ENCODE assay signal across 8 cellular contexts in the genomic region with DNA sequence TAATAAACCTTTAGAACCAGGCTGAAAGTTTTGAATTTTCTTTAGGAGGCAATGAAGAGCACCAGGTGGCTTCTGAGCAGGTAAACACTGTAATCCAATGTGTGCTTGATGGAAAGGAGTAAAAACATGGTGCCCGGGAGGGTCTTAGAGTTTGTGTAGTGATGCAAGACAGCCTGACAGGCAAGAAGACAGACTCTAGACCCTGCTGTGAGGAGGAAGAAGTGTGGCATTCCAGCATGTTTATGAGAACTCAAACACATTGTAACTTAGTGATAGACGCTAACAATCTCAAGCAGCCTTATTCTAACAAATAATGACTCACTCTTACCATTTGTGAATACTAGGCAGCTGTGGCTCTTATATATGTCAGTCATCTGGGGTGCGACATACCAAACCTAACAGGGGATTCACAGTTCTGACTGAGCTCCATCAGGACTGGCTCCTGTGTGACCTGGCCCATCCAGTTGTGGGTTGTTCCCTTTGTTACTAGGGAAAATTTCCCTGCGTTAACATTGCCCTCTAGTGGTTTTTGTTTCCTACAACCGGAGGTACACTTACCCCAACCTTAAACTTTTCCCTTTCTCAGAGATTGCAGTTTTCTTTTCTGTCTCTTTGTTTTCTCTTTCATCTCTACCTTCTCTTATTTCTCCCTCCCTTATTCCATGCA. TPM values are rescaled to one million over a fixed set of nuclear protein-coding genes. Genes with fewer than 3 reads are reported as not detected.
DNase-seq lines count a peak whose midpoint lies in the region; ATAC-seq and TF ChIP-seq lines count a peak whose summit lies in the region.

No MANE protein-coding gene starts in this region.

- no peak overlapping the region for H3K4me3 Mint-ChIP-seq in endothelial cell (ENCODE audit: unreplicated experiment)
- H3K4me3 Mint-ChIP-seq in naive thymus-derived CD8-positive, alpha-beta T cell = no peak overlapping the region

- H3K36me3 ChIP-seq in right atrium auricular region (no peaks in the 10 kb centered on the region), testis (ENCODE audit: low read depth, missing control alignments) (no peaks in the 10 kb centered on the region)

- no peaks in the 10 kb centered on the region for H3K27me3 ChIP-seq in right atrium auricular region
- no peaks in the 10 kb centered on the region for H3K27me3 ChIP-seq in testis

- peaks cover 4% of the 10 kb centered on the region for H3K4me1 Mint-ChIP-seq in endothelial cell (ENCODE audit: unreplicated experiment)
- H3K4me1 Mint-ChIP-seq in naive thymus-derived CD8-positive, alpha-beta T cell = peaks cover 7 to 38% (median 25%) of the 10 kb centered on the region in 4 donors

- POLR2A ChIA-PET in naive thymus-derived CD8-positive, alpha-beta T cell (lab: Charles Lee) = no interaction called here

- ATAC-seq in Right ventricle myocardium inferior = peak; percentile 78
- peak; percentile 75 for ATAC-seq in HG02884 (IDR thresholded peaks at IDR 0.05; ENCODE audit: unreplicated experiment)
- ATAC-seq in naive thymus-derived CD8-positive, alpha-beta T cell = peak; percentile 92 to 96

- no peaks in the 10 kb centered on the region for H3K36me3 Mint-ChIP-seq in endothelial cell (ENCODE audit: low read depth, unreplicated experiment)
- H3K36me3 Mint-ChIP-seq in naive thymus-derived CD8-positive, alpha-beta T cell = no peaks in the 10 kb centered on the region

- H3K9me3 ChIP-seq in right atrium auricular region = no peaks in the 10 kb centered on the region
- no peaks in the 10 kb centered on the region for H3K9me3 ChIP-seq in testis

- DNase-seq in Right ventricle myocardium inferior (ENCODE audit: missing footprints) (no peak), right atrium auricular region (ENCODE audit: low spot score) (no peak), NCI-H226 (peak; percentile 17), endothelial cell (ENCODE audit: low spot score) (peak; percentile 17), testis (peak; percentile 13)
- peak; percentile 9 to 11 for DNase-seq in activated CD8-positive, alpha-beta memory T cell treated with anti-CD3 and anti-CD28 coated beads for 1 hour (ENCODE audit: extremely low read depth in 1 of 2, low read depth in 1 of 2)
- DNase-seq in naive thymus-derived CD8-positive, alpha-beta T cell = peak in 9 of 10 donors; percentile 8 to 65 (median 36)

- no peaks in the 10 kb centered on the region for H3K9me3 Mint-ChIP-seq in endothelial cell (ENCODE audit: unreplicated experiment)
- no peaks in the 10 kb centered on the region for H3K9me3 Mint-ChIP-seq in naive thymus-derived CD8-positive, alpha-beta T cell

- intact Hi-C loops in Right ventricle myocardium inferior (cut with DNase I) (loop anchor here (1.0 to 10.0 kb wide), 3 partner anchors 241 to 404 kb away; no protein-coding TSS in a partner anchor), testis (cut with DNase I; ENCODE audit: low total_unique reads) (loop anchor here (5.0 kb wide), 1 partner anchor 399 kb away; no protein-coding TSS in a partner anchor)

- H3K27me3 Mint-ChIP-seq in endothelial cell (ENCODE audit: unreplicated experiment) = no peaks in the 10 kb centered on the region
- no peaks in the 10 kb centered on the region for H3K27me3 Mint-ChIP-seq in naive thymus-derived CD8-positive, alpha-beta T cell

- H3K27ac Mint-ChIP-seq in endothelial cell (ENCODE audit: unreplicated experiment) = no peak overlapping the region
- peak overlapping the region in 9 of 10 donors; percentile 13 to 79 (median 67) for H3K27ac Mint-ChIP-seq in naive thymus-derived CD8-positive, alpha-beta T cell

- WGBS in testis, 2 donors = 36% methylated on average over 4 to 5 of the region's 5 CpGs

- TF ChIP-seq CTCF in right atrium auricular region (IDR thresholded peaks at IDR 0.05) = peak in 1 of 2 donors; percentile 73
- peak; percentile 18 for TF ChIP-seq CTCF in endothelial cell (IDR thresholded peaks at IDR 0.05; ENCODE audit: unreplicated experiment)
- TF ChIP-seq CTCF in testis (IDR thresholded peaks at IDR 0.05) = peak in 2 of 3 experiments; percentile 33 to 40

- H3K27ac ChIP-seq in right atrium auricular region (no peak overlapping the region), testis (no peak overlapping the region)

- no peak for TF ChIP-seq POLR2A in testis (IDR thresholded peaks at IDR 0.05)

- H3K4me3 ChIP-seq in right atrium auricular region (no peak overlapping the region), testis (no peak overlapping the region)

- H3K4me1 ChIP-seq in right atrium auricular region = no peaks in the 10 kb centered on the region
- no peaks in the 10 kb centered on the region for H3K4me1 ChIP-seq in testis

RNA-seq across cellular contexts. Expression of a gene that starts 53.8 kb away (rescaled TPM):
- total RNA-seq in Right ventricle myocardium inferior (65.1 TPM), right atrium auricular region (10 to 100 TPM; 28.0 to 71.6 TPM), endothelial cell (ENCODE audit: unreplicated experiment) (not detected), testis (10 to 100 TPM in 1 of 2 donors, 1 to 10 TPM in 1; 5.6 to 19.9 TPM)
- under 1 TPM; 0.47 to 0.60 TPM for total RNA-seq in naive thymus-derived CD8-positive, alpha-beta T cell
- polyA plus RNA-seq in naive thymus-derived CD8-positive, alpha-beta T cell = under 1 TPM in 1 of 3 donors, not detected in 2; 0.38 TPM
- polyA plus RNA-seq in testis (ENCODE audit: insufficient read depth, low read depth, low replicate concordance) = 27.4 TPM

Comparison
In these comparisons a context has a peak if more than half of its experiments do, and no peak if none do; other contexts are left out.
1. DNase-seq: peak in NCI-H226 (single experiment), activated CD8-positive, alpha-beta memory T cell treated with anti-CD3 and anti-CD28 coated beads for 1 hour (2 of 2), endothelial cell (single experiment), naive thymus-derived CD8-positive, alpha-beta T cell (9 of 10) and testis (single experiment); none in Right ventricle myocardium inferior (single experiment) and right atrium auricular region (single experiment).
2. Peak in every context shown above with its lines, with median percentiles within 50 percentile points of each other: ATAC-seq.